In the genomic region with DNA sequence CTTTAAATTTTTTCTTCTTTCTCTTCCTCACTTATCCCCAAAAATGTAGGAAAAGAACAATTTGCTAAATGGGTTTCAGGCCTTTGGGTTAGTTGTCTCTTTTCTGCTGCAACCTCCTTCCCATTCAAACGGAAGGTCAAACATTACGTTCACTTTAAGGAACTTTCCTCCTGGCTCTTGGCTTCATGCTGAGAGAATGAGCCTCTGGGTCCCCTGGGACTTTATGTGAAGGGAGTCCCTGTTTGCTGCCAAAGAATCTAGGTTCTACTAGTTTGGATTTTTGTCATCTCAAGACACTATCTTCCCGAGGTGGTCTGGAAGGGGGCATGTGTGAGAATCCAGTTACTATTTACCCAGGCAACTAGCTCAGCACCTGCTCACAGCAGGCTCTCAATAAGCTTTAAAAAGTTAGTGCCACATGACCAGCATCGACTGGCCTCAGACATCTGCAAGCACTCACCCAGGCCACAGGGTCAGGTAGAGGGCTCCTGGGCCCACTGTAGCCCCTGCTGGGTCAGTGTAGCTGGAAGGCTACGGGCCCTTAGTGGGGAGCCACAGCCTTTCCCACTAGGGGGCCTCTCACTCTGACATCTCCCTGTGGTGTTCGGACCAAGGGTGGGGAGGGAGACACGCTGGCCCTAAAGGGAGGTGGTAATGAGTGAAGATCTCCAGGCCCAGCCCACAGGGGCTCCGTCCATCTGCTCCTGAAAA, we compare ENCODE assay signal across 14 cellular contexts. TPM values are rescaled to one million over a fixed set of nuclear protein-coding genes. Genes with fewer than 3 reads are reported as not detected.
DNase-seq lines count a peak whose midpoint lies in the region; ATAC-seq, FAIRE-seq and TF ChIP-seq lines count a peak whose summit lies in the region.
"Had no signal": no experiment of that assay in that cellular context is flagged by ENCODE, and none has a peak within 500 bp of the region (broad histone marks: within the 10 kb centered on the region; RNA-seq: fewer than 3 reads in every experiment).

No MANE protein-coding gene starts in this region.

- peaks cover 41% of the 10 kb centered on the region for H3K4me1 Mint-ChIP-seq in nephron progenitor cell
- H3K4me1 Mint-ChIP-seq in activated CD4-positive, alpha-beta T cell treated with anti-CD3 and anti-CD28 coated beads, Interleukin-2, amount 10 ng/mL, durations not matched to agents 7 days and 5 days, result no peaks in the 10 kb centered on the region
- H3K4me1 Mint-ChIP-seq: stimulated activated naive B cell treated with anti-CD40 and anti-IgM and Interleukin-4, amounts not matched to agents 10 μg/mL and 1 μg/mL and 100 μg/mL, for 72 hours had no signal

- intact Hi-C loops in K562 (cut with micrococcal nuclease), result no loop called here

- H3K9ac ChIP-seq in K562 (ENCODE audit: insufficient read depth in 1 of 2, low read depth in 2 of 2, low read length in 2 of 2), result no peak overlapping the region
- no peak overlapping the region for H3K9ac ChIP-seq in MM.1S (ENCODE audit: low read length)

- TF ChIP-seq POLR2A in K562 (conservative IDR thresholded peaks at IDR 0.05), result no peak

- no peak for TF ChIP-seq EP300 in K562 (IDR thresholded peaks at IDR 0.05; ENCODE audit: low read length)

- no peaks in the 10 kb centered on the region for H4K20me1 ChIP-seq in K562 (replicated peaks; ENCODE audit: control insufficient read depth, insufficient read depth, low read length)
- H4K20me1 ChIP-seq in MM.1S (ENCODE audit: insufficient read depth, low read length), result no peaks in the 10 kb centered on the region

- no peak overlapping the region for H3K27ac Mint-ChIP-seq in nephron progenitor cell
- H3K27ac Mint-ChIP-seq in activated CD4-positive, alpha-beta T cell treated with anti-CD3 and anti-CD28 coated beads, Interleukin-2, amount 10 ng/mL, durations not matched to agents 7 days and 5 days, result no peak overlapping the region
- H3K27ac Mint-ChIP-seq: stimulated activated naive B cell treated with anti-CD40 and anti-IgM and Interleukin-4, amounts not matched to agents 10 μg/mL and 1 μg/mL and 100 μg/mL, for 72 hours had no signal

- no peak overlapping the region for H3K4me3 Mint-ChIP-seq in nephron progenitor cell
- H3K4me3 Mint-ChIP-seq in activated CD4-positive, alpha-beta T cell treated with anti-CD3 and anti-CD28 coated beads, Interleukin-2, amount 10 ng/mL, durations not matched to agents 7 days and 5 days, result no peak overlapping the region
- H3K4me3 Mint-ChIP-seq: stimulated activated naive B cell treated with anti-CD40 and anti-IgM and Interleukin-4, amounts not matched to agents 10 μg/mL and 1 μg/mL and 100 μg/mL, for 72 hours had no signal

- no peaks in the 10 kb centered on the region for H3K9me1 ChIP-seq in K562 (ENCODE audit: control insufficient read depth, insufficient read depth, low read length)

- ATAC-seq in K562, result peak; percentile 97
- ATAC-seq: gastrocnemius medialis, left colon had no signal

- H3K36me3 Mint-ChIP-seq in nephron progenitor cell (ENCODE audit: low read depth), result no peaks in the 10 kb centered on the region
- no peaks in the 10 kb centered on the region for H3K36me3 Mint-ChIP-seq in activated CD4-positive, alpha-beta T cell treated with anti-CD3 and anti-CD28 coated beads, Interleukin-2, amount 10 ng/mL, durations not matched to agents 7 days and 5 days (ENCODE audit: low read depth)

- WGBS in K562 (ENCODE audit: insufficient coverage, low coverage, missing lambda C conversion rate), result 2% methylated on average over 7 of the region's 8 CpGs

- H3K9me3 Mint-ChIP-seq in nephron progenitor cell, result no peaks in the 10 kb centered on the region
- H3K9me3 Mint-ChIP-seq in activated CD4-positive, alpha-beta T cell treated with anti-CD3 and anti-CD28 coated beads, Interleukin-2, amount 10 ng/mL, durations not matched to agents 7 days and 5 days, result no peaks in the 10 kb centered on the region
- H3K9me3 Mint-ChIP-seq: stimulated activated naive B cell treated with anti-CD40 and anti-IgM and Interleukin-4, amounts not matched to agents 10 μg/mL and 1 μg/mL and 100 μg/mL, for 72 hours had no signal

- H3F3A ChIP-seq in MM.1S (ENCODE audit: insufficient read depth, low read length), result no peaks in the 10 kb centered on the region

- CTCF ChIA-PET in K562 (lab: Yijun Ruan, JAX; ENCODE audit: low intra/inter-chr PET ratio), result no interaction called here
- CTCF ChIA-PET in activated CD4-positive, alpha-beta T cell treated with anti-CD3 and anti-CD28 coated beads, Interleukin-2, amount 10 ng/mL, durations not matched to agents 7 days and 5 days (lab: Charles Lee), result no interaction called here

- in situ Hi-C loops in K562 (cut with MboI), result no loop called here

- peaks cover 7% of the 10 kb centered on the region for H3K27me3 Mint-ChIP-seq in nephron progenitor cell (ENCODE audit: low read depth, poor library complexity)
- no peaks in the 10 kb centered on the region for H3K27me3 Mint-ChIP-seq in activated CD4-positive, alpha-beta T cell treated with anti-CD3 and anti-CD28 coated beads, Interleukin-2, amount 10 ng/mL, durations not matched to agents 7 days and 5 days

- H3K4me2 ChIP-seq in K562 (ENCODE audit: insufficient read depth, low read length) (no peak overlapping the region), MM.1S (ENCODE audit: low read depth, low read length) (no peak overlapping the region)

- no TSS peak for BruUV-seq in K562 (replicated peaks; lab: Mats Ljungman, UMichigan)

- TF ChIP-seq RAD21 in K562 (CRISPR knock-in tag; conservative IDR thresholded peaks at IDR 0.05 in 1 of 2, IDR thresholded peaks at IDR 0.05 in 1 of 2), result peak in 1 of 2 experiments; percentile 39; a peak in 2 of 4 replicates

- no peak overlapping the region for H3K4me3 ChIP-seq in K562
- no peak overlapping the region for H3K4me3 ChIP-seq in MM.1S (ENCODE audit: low read length)
- H3K4me3 ChIP-seq: gastrocnemius medialis had no signal

- H3K4me1 ChIP-seq in K562 (replicated peaks in 1 of 2; ENCODE audit: control insufficient read depth in 2 of 2, insufficient read depth in 2 of 2, low read length in 2 of 2) (no peaks in the 10 kb centered on the region; a peak in 1 of 5 replicates), MM.1S (ENCODE audit: low read length) (no peaks in the 10 kb centered on the region)

- no peaks in the 10 kb centered on the region for H3K36me3 ChIP-seq in K562 (ENCODE audit: control insufficient read depth, insufficient read depth, low read length)
- H3K36me3 ChIP-seq in MM.1S (replicated peaks; ENCODE audit: insufficient read depth, low read length), result no peaks in the 10 kb centered on the region
- H3K36me3 ChIP-seq: gastrocnemius medialis had no signal

- no peak overlapping the region for H2AFZ ChIP-seq in K562 (ENCODE audit: low read depth, low read length)
- H2AFZ ChIP-seq in MM.1S (ENCODE audit: low read length), result no peak overlapping the region

- H3K79me2 ChIP-seq in K562 (ENCODE audit: control insufficient read depth, insufficient read depth, low read length) (no peaks in the 10 kb centered on the region), MM.1S (ENCODE audit: low read length) (no peaks in the 10 kb centered on the region)

- DNase-seq in ELR (ENCODE audit: low read depth) (peak; percentile 12), NAMALWA (ENCODE audit: low spot score) (peak; percentile 9), K562 (ENCODE audit: extremely low read depth in 1 of 4, low spot score in 3 of 4) (peak in 2 of 4 experiments; percentile 27 to 42), nephron progenitor cell (peak; percentile 17), NCI-H748 treated with DMSO at 0.1 percent for 48 hours (lab: John Stamatoyannopoulos, UW) (no peak), MM.1S (no peak), HPDE6-E6E7 (ENCODE audit: extremely low spot score) (no peak)
- no peak for DNase-seq in activated CD4-positive, alpha-beta T cell treated with anti-CD3 and anti-CD28 coated beads, Interleukin-2, amount 10 ng/mL, durations not matched to agents 7 days and 5 days
- DNase-seq: activated CD4-positive, alpha-beta T cell treated with anti-CD3 and anti-CD28 coated beads for 48 hours; activated effector memory CD4-positive, alpha-beta T cell treated with Interleukin-2 at 50 U/mL for 16 hours; gastrocnemius medialis; left colon; NCI-H510A; stimulated activated naive B cell treated with anti-CD40 and anti-IgM and Interleukin-4, amounts not matched to agents 10 μg/mL and 1 μg/mL and 100 μg/mL, for 72 hours had no signal

- H3K27ac ChIP-seq in K562 (ENCODE audit: extremely low read depth, low read depth, low read length), result no peak overlapping the region
- no peak overlapping the region for H3K27ac ChIP-seq in MM.1S (ENCODE audit: low read length)
- H3K27ac ChIP-seq: gastrocnemius medialis had no signal

- TF ChIP-seq CTCF in K562 (IDR thresholded peaks at IDR 0.05 in 2 of 3, conservative IDR thresholded peaks at IDR 0.05 in 1 of 3; ENCODE audit: insufficient read depth in 2 of 3, low read depth in 1 of 3, low read length in 3 of 3) (peak in 2 of 3 experiments; percentile 43 to 52; a peak in 4 of 6 replicates), nephron progenitor cell (IDR thresholded peaks at IDR 0.05) (no peak), MM.1S (IDR thresholded peaks at IDR 0.05; ENCODE audit: low read length) (no peak)

- H3K27me3 ChIP-seq in K562 (ENCODE audit: control insufficient read depth in 2 of 2, insufficient read depth in 2 of 2, low read length in 2 of 2), result peaks cover 4 to 51% of the 10 kb centered on the region in 2 experiments; a peak in 3 of 5 replicates
- H3K27me3 ChIP-seq in MM.1S (replicated peaks; ENCODE audit: insufficient read depth, low read length), result no peaks in the 10 kb centered on the region
- H3K27me3 ChIP-seq: gastrocnemius medialis had no signal

- no peaks in the 10 kb centered on the region for H3K9me2 ChIP-seq in MM.1S (replicated peaks; ENCODE audit: insufficient read depth, low read length)

- no peak for FAIRE-seq in K562 (lab: Jason Lieb, UNC)

- POLR2A ChIA-PET in K562 (lab: Yijun Ruan, JAX), result no interaction called here
- POLR2A ChIA-PET in activated CD4-positive, alpha-beta T cell treated with anti-CD3 and anti-CD28 coated beads, Interleukin-2, amount 10 ng/mL, durations not matched to agents 7 days and 5 days (lab: Charles Lee), result no interaction called here

- H3K9me3 ChIP-seq in K562 (replicated peaks; ENCODE audit: control insufficient read depth, insufficient read depth, low read depth, low read length), result no peaks in the 10 kb centered on the region
- no peaks in the 10 kb centered on the region for H3K9me3 ChIP-seq in MM.1S (replicated peaks; ENCODE audit: insufficient read depth, low read length)
- H3K9me3 ChIP-seq: gastrocnemius medialis had no signal

RNA-seq across cellular contexts. Expression of a gene that starts 40.5 kb away (rescaled TPM):
- not detected in 2 replicates for total RNA-seq in K562 (2011; cell fraction: chromatin; rRNA removed; ENCODE audit: low replicate concordance)
- not detected in 2 replicates for total RNA-seq in K562 (2011; cell fraction: nucleolus; rRNA removed)
- total RNA-seq in K562 (2011; cell fraction: nucleoplasm; rRNA removed), result not detected in 2 replicates
- total RNA-seq in K562 (2014; rRNA removed) (not detected in 2 replicates), K562 (2014; rRNA removed; fragmentation: Illumina TruSeq; extraction: Trizol) (not detected in 2 replicates), K562 (2015; rRNA removed; fragmentation: Illumina TruSeq; extraction: Trizol) (not detected in 2 replicates), K562 (2021) (not detected in 2 replicates)
- polyA plus RNA-seq in K562 (2011; rRNA removed) (not detected in 2 replicates), K562 (2014; fragmentation: Illumina TruSeq; extraction: Trizol) (not detected in 2 replicates), K562 (2014; fragmentation: Nextera tagmentation; extraction: Ambion mirVana) (not detected), K562 (2014; rRNA removed) (not detected in 2 replicates)
- not detected in 2 replicates for polyA plus RNA-seq in K562 (2011; cell fraction: cytosol; rRNA removed)
- polyA plus RNA-seq in K562 (2011; cell fraction: nucleus; rRNA removed), result not detected in 2 replicates
- polyA plus RNA-seq in K562 (2012), result not detected in 2 replicates
- polyA minus RNA-seq in K562 (2011; rRNA and poly(A)+ RNA removed), result not detected in 2 replicates
- polyA minus RNA-seq in K562 (2011; cell fraction: cytosol; rRNA and poly(A)+ RNA removed), result not detected in 2 replicates
- not detected in 2 replicates for polyA minus RNA-seq in K562 (2011; cell fraction: nucleus; rRNA and poly(A)+ RNA removed)
- not detected for total RNA-seq in activated CD4-positive, alpha-beta T cell treated with anti-CD3 and anti-CD28 coated beads, Interleukin-2, amount 10 ng/mL, durations not matched to agents 7 days and 5 days

Comparison
In these comparisons a context has a peak if more than half of its experiments do, and no peak if none do; other contexts are left out.
1. DNase-seq: peak in ELR (single experiment), NAMALWA (single experiment) and nephron progenitor cell (single experiment); none in NCI-H748 treated with DMSO at 0.1 percent for 48 hours (single experiment), MM.1S (single experiment), HPDE6-E6E7 (single experiment) and activated CD4-positive, alpha-beta T cell treated with anti-CD3 and anti-CD28 coated beads, Interleukin-2, amount 10 ng/mL, durations not matched to agents 7 days and 5 days (single experiment).
2. CTCF ChIP-seq: peak in K562 (2 of 3); none in nephron progenitor cell (single experiment) and MM.1S (single experiment).